In the genomic region with DNA sequence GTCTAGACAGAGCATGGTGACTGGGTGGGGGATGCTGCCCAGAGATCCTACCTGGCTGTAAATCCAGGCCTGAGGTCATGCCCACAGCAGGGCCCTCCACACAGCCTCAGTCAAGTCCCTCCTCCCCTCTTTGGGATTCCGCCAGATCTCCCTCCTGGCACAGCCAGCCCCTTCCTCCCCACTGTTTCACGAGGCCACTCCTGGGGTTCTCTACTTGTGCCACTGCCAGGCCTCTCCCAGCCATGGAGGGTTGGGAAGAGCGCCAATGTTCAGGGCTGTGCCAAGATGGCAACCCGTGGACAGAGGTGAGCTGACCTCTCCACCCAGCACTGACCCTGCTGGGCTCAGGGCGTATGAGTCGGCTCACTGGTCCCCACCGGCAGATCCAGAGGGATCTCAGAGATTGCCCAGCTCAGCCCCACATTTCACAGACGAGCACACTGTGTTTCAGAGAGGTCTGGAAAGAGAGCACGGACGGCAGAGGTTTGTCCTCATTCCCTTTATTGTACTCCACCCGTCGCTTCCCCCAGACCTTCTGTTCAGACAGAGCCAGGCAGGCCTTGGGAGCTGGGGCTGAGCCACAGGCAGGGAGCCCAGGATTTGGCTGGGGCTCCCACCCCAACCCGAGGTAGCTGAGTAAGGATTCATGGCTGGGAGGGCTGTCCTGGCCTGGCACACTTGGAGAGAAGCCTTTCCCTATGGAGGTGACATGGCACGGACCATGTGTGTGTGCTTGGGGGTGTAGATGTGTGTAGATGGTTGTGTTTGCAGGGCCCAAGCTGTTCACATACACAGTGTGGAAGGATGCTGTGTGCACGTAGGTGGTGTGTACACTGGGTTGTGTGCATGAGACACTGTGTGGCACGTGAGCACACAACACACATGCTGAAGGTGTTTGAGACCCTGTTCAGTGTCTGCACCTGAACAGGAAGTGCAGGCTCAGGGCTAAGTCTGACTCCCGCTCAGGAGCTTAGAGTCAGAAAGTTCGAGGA, we compare ENCODE assay signal across 1 cellular context.
TF ChIP-seq lines count a peak whose summit lies in the region.

No MANE protein-coding gene starts in this region.

TF ChIP-seq in IMR-90, 13 proteins besides CTCF, POLR2A, EP300 and RAD21:
- no peak for TF ChIP-seq MAFK (IDR thresholded peaks at IDR 0.05; ENCODE audit: low read depth, low read length)
- TF ChIP-seq CEBPB (IDR thresholded peaks at IDR 0.05; ENCODE audit: low read depth, low read length), result no peak
- TF ChIP-seq FOS (IDR thresholded peaks at IDR 0.05; ENCODE audit: low read depth, low read length), result no peak
- TF ChIP-seq RCOR1 (IDR thresholded peaks at IDR 0.05; ENCODE audit: insufficient replicate concordance, low read length), result no peak
- TF ChIP-seq, protein P1, sequence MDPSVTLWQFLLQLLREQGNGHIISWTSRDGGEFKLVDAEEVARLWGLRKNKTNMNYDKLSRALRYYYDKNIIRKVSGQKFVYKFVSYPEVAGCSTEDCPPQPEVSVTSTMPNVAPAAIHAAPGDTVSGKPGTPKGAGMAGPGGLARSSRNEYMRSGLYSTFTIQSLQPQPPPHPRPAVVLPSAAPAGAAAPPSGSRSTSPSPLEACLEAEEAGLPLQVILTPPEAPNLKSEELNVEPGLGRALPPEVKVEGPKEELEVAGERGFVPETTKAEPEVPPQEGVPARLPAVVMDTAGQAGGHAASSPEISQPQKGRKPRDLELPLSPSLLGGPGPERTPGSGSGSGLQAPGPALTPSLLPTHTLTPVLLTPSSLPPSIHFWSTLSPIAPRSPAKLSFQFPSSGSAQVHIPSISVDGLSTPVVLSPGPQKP (IDR thresholded peaks at IDR 0.05; ENCODE audit: borderline replicate concordance, low read depth, low read length), result no peak
- TF ChIP-seq BHLHE40 (IDR thresholded peaks at IDR 0.05; ENCODE audit: low read depth, low read length), result no peak
- TF ChIP-seq USF2 (IDR thresholded peaks at IDR 0.05; ENCODE audit: low read depth, low read length), result no peak
